In genomic region chr17:37519241-37519985, GRCh38 we compare ENCODE assay signal across 18 cellular contexts. TPM values are rescaled to one million over a fixed set of nuclear protein-coding genes. Genes with fewer than 3 reads are reported as not detected.
DNase-seq lines count a peak whose midpoint lies in the region; ATAC-seq and TF ChIP-seq lines count a peak whose summit lies in the region.
"Had no signal": no experiment of that assay in that cellular context is flagged by ENCODE, and none has a peak within 500 bp of the region (broad histone marks: within the 10 kb centered on the region; RNA-seq: fewer than 3 reads in every experiment).

No MANE protein-coding gene starts in this region.

- H3K9me3 ChIP-seq in DND-41 (ENCODE audit: insufficient read depth, low read length, severe bottlenecking), result no peaks in the 10 kb centered on the region
- H3K9me3 ChIP-seq in mesodermal cell (ENCODE audit: control insufficient read depth, low read length), result no peaks in the 10 kb centered on the region
- H3K9me3 ChIP-seq: SJCRH30, suprapubic skin had no signal

- no peaks in the 10 kb centered on the region for H3K9me3 Mint-ChIP-seq in activated naive CD8-positive, alpha-beta T cell treated with anti-CD3 and anti-CD28 coated beads for 36 hours
- H3K9me3 Mint-ChIP-seq: naive B cell had no signal

- H3K9ac ChIP-seq in DND-41 (ENCODE audit: low read depth, low read length), result no peak overlapping the region

- H3K4me1 ChIP-seq in DND-41 (ENCODE audit: insufficient read depth, low read length) (no peaks in the 10 kb centered on the region), mesodermal cell (ENCODE audit: control insufficient read depth, insufficient read depth, low read length, poor library complexity, severe bottlenecking) (peaks cover 28% of the 10 kb centered on the region)
- H3K4me1 ChIP-seq: suprapubic skin had no signal

- H2AFZ ChIP-seq in DND-41 (ENCODE audit: low read depth, low read length), result no peak overlapping the region

- peak overlapping the region; percentile 68 for H3K27ac Mint-ChIP-seq in activated naive CD8-positive, alpha-beta T cell treated with anti-CD3 and anti-CD28 coated beads for 36 hours

- H3K4me3 ChIP-seq in DND-41 (ENCODE audit: low read depth in 1 of 2, low read length in 2 of 2) (no peak overlapping the region), mesodermal cell (ENCODE audit: extremely low read depth, insufficient read depth, low read length, poor library complexity, severe bottlenecking) (no peak overlapping the region)
- H3K4me3 ChIP-seq: dorsolateral prefrontal cortex, SJCRH30, suprapubic skin had no signal

- no CpG with 5 or more reads among the region's 5 CpGs for WGBS in mesodermal cell (ENCODE audit: insufficient coverage in 2 of 2), 2 experiments

- H3K36me3 Mint-ChIP-seq in activated naive CD8-positive, alpha-beta T cell treated with anti-CD3 and anti-CD28 coated beads for 36 hours, result peaks cover 10% of the 10 kb centered on the region

- H3K36me3 ChIP-seq in DND-41 (ENCODE audit: insufficient read depth, low read length) (peaks cover 76% of the 10 kb centered on the region), mesodermal cell (ENCODE audit: control insufficient read depth, insufficient read depth, low read length) (peaks cover 56% of the 10 kb centered on the region)

- no peak overlapping the region for H3K4me2 ChIP-seq in DND-41 (ENCODE audit: insufficient read depth, low read length)

- H3K27me3 Mint-ChIP-seq in activated naive CD8-positive, alpha-beta T cell treated with anti-CD3 and anti-CD28 coated beads for 36 hours, result no peaks in the 10 kb centered on the region
- H3K27me3 Mint-ChIP-seq: naive B cell had no signal

- ATAC-seq in DND-41 (ENCODE audit: insufficient read depth, low read depth) (no peak), GM21360 (IDR thresholded peaks at IDR 0.05; ENCODE audit: unreplicated experiment) (no peak), GM18858 (IDR thresholded peaks at IDR 0.05; ENCODE audit: unreplicated experiment) (no peak)
- ATAC-seq: left ventricle myocardium superior had no signal

- no peak for DNase-seq in DND-41
- DNase-seq in M059J (ENCODE audit: low read depth), result peak; percentile 78
- no peak for DNase-seq in activated naive CD8-positive, alpha-beta T cell treated with anti-CD3 and anti-CD28 coated beads for 36 hours
- DNase-seq in NCI-H2171 (lab: John Stamatoyannopoulos, UW), result no peak
- DNase-seq in DMS79 (lab: John Stamatoyannopoulos, UW), result no peak
- DNase-seq: activated CD8-positive, alpha-beta memory T cell treated with anti-CD3 and anti-CD28 coated beads, Interleukin-2, amount 50 U/mL, for 48 hours; COR-L47; GDM1; left ventricle myocardium superior; naive B cell; NCI-H446 treated with DMSO at 0.1 percent for 48 hours; SJCRH30 had no signal

- H4K20me1 ChIP-seq in DND-41 (ENCODE audit: insufficient read depth, low read length), result no peaks in the 10 kb centered on the region

- TF ChIP-seq CTCF in DND-41 (IDR thresholded peaks at IDR 0.05; ENCODE audit: borderline replicate concordance, extremely low read depth, low read length, poor library complexity, severe bottlenecking), result no peak

- H3K27ac ChIP-seq in DND-41 (ENCODE audit: low read length) (peak overlapping the region; percentile 12), mesodermal cell (ENCODE audit: low read depth, low read length, severe bottlenecking) (peak overlapping the region; percentile 5)
- H3K27ac ChIP-seq: SJCRH30, suprapubic skin, VCaP had no signal

- peaks cover 12% of the 10 kb centered on the region for H3K4me1 Mint-ChIP-seq in activated naive CD8-positive, alpha-beta T cell treated with anti-CD3 and anti-CD28 coated beads for 36 hours
- H3K4me1 Mint-ChIP-seq: naive B cell had no signal

- no peak overlapping the region for H3K4me3 Mint-ChIP-seq in activated naive CD8-positive, alpha-beta T cell treated with anti-CD3 and anti-CD28 coated beads for 36 hours
- H3K4me3 Mint-ChIP-seq: naive B cell had no signal

- no peaks in the 10 kb centered on the region for H3K79me2 ChIP-seq in DND-41 (ENCODE audit: insufficient read depth, low read length)

- no peaks in the 10 kb centered on the region for H3K27me3 ChIP-seq in DND-41 (ENCODE audit: insufficient read depth, low read length, poor library complexity)
- H3K27me3 ChIP-seq: dorsolateral prefrontal cortex, SJCRH30, suprapubic skin had no signal

RNA-seq across cellular contexts. Expression of gene DUSP14, which starts 29.7 kb away (rescaled TPM):
- total RNA-seq in M059J (2014; rRNA removed; shearing (Covaris generic)), result 71.2 and 94.7 TPM in 2 replicates
- total RNA-seq in activated naive CD8-positive, alpha-beta T cell treated with anti-CD3 and anti-CD28 coated beads for 36 hours, result 10 to 100 TPM; 15.1 to 15.3 TPM
- polyA plus RNA-seq in mesodermal cell (2013, experiment 1 of 2), result 31.1 TPM
- polyA plus RNA-seq in mesodermal cell (2013, experiment 2 of 2), result 23.1 TPM
